31 cellular contexts compared by ENCODE assay signal in genomic region chr4:71255966-71256365, GRCh38.
"Had no signal": no experiment of that assay in that cellular context is flagged by ENCODE, and none has a peak within 500 bp of the region (broad histone marks: within the 10 kb centered on the region; RNA-seq: fewer than 3 reads in every experiment).

No MANE protein-coding gene starts in this region.

- H3K36me3 ChIP-seq: ascending aorta, cardiac muscle cell, WERI-Rb-1 had no signal

- DNase-seq: activated CD4-positive, alpha-beta memory T cell treated with anti-CD3 and anti-CD28 coated beads, Interleukin-2, amount 10 ng/mL, durations not matched to agents 7 days and 5 days; activated CD4-positive, alpha-beta T cell treated with anti-CD3 and anti-CD28 coated beads for 1 hour; activated CD4-positive, alpha-beta T cell treated with anti-CD3 and anti-CD28 coated beads for 36 hours; activated CD4-positive, alpha-beta T cell treated with anti-CD3 and anti-CD28 coated beads for 48 hours; activated CD4-positive, alpha-beta T cell treated with anti-CD3 and anti-CD28 coated beads, Interleukin-2, amount 10 ng/mL, durations not matched to agents 7 days and 5 days; activated CD4-positive, alpha-beta T cell treated with anti-CD3 and anti-CD28 coated beads, Interleukin-2, amount 50 U/mL, for 48 hours; activated CD4-positive, CD25-positive, alpha-beta regulatory T cell; activated CD8-positive, alpha-beta memory T cell treated with anti-CD3 and anti-CD28 coated beads for 24 hours; activated CD8-positive, alpha-beta memory T cell treated with anti-CD3 and anti-CD28 coated beads, Interleukin-2, amount 10 ng/mL, durations not matched to agents 7 days and 5 days; activated CD8-positive, alpha-beta memory T cell treated with anti-CD3 and anti-CD28 coated beads, Interleukin-2, amount 50 U/mL, for 48 hours; activated CD8-positive, alpha-beta T cell treated with anti-CD3 and anti-CD28 coated beads, Interleukin-2, amount 10 ng/mL, durations not matched to agents 7 days and 5 days; activated effector memory CD4-positive, alpha-beta T cell treated with Interleukin-2 at 50 U/mL for 16 hours; activated gamma-delta T cell; activated naive CD4-positive, alpha-beta T cell treated with anti-CD3 and anti-CD28 coated beads, Interleukin-2, amount 10 ng/mL, durations not matched to agents 7 days and 5 days; activated naive CD4-positive, alpha-beta T cell treated with Interleukin-2 at 50 U/mL for 16 hours; activated naive CD8-positive, alpha-beta T cell treated with anti-CD3 and anti-CD28 coated beads, Interleukin-2, amount 10 ng/mL, durations not matched to agents 7 days and 5 days; activated naive CD8-positive, alpha-beta T cell treated with anti-CD3 and anti-CD28 coated beads, Interleukin-2, amount 50 U/mL, for 24 hours; activated T-cell treated with anti-CD3 and anti-CD28 coated beads, Interleukin-2, amount 50 U/mL, for 24 hours; activated T-cell treated with anti-CD3 and anti-CD28 coated beads, Interleukin-2, amount 50 U/mL, for 48 hours; amygdala; anterior cingulate cortex; central memory CD4-positive, alpha-beta T cell; SW 1271; T-helper 1 cell; T-helper 2 cell; T-helper 9 cell; WERI-Rb-1 had no signal

- ATAC-seq: activated CD4-positive, alpha-beta T cell treated with anti-CD3 and anti-CD28 coated beads for 36 hours; activated CD4-positive, CD25-positive, alpha-beta regulatory T cell treated with anti-CD3 and anti-CD28 coated beads, Interleukin-2, amount 50 U/mL, for 24 hours; activated CD8-positive, alpha-beta memory T cell treated with anti-CD3 and anti-CD28 coated beads, Interleukin-2, amount 10 ng/mL, durations not matched to agents 7 days and 5 days; activated CD8-positive, alpha-beta T cell treated with anti-CD3 and anti-CD28 coated beads, Interleukin-2, amount 10 ng/mL, durations not matched to agents 7 days and 5 days; activated naive CD8-positive, alpha-beta T cell treated with anti-CD3 and anti-CD28 coated beads, Interleukin-2, amount 50 U/mL, for 24 hours; WTC11 had no signal

- H3K9me3 ChIP-seq: ascending aorta had no signal

- H3K27ac ChIP-seq: ascending aorta, cardiac muscle cell, WERI-Rb-1 had no signal

- H3K4me3 ChIP-seq: ascending aorta, cardiac muscle cell had no signal

- H3K27me3 ChIP-seq: ascending aorta, cardiac muscle cell had no signal
